Comparison of ENCODE assay signal across 10 cellular contexts in genomic region chr5:79561525-79561893, GRCh38. TPM values are rescaled to one million over a fixed set of nuclear protein-coding genes. Genes with fewer than 3 reads are reported as not detected.
DNase-seq lines count a peak whose midpoint lies in the region; ATAC-seq and TF ChIP-seq lines count a peak whose summit lies in the region.
"Had no signal": no experiment of that assay in that cellular context is flagged by ENCODE, and none has a peak within 500 bp of the region (broad histone marks: within the 10 kb centered on the region; RNA-seq: fewer than 3 reads in every experiment).

No MANE protein-coding gene starts in this region.

- H3K36me3 Mint-ChIP-seq in activated T-cell treated with anti-CD3 and anti-CD28 coated beads, Interleukin-2, amount 50 U/mL, for 4 hours (ENCODE audit: insufficient read depth) = no peaks in the 10 kb centered on the region
- no peaks in the 10 kb centered on the region for H3K36me3 Mint-ChIP-seq in Caco-2 (ENCODE audit: insufficient read depth, unreplicated experiment)
- H3K36me3 Mint-ChIP-seq: type B pancreatic cell had no signal

- no peak for DNase-seq in activated T-cell treated with anti-CD3 and anti-CD28 coated beads, Interleukin-2, amount 50 U/mL, for 4 hours
- peak; percentile 5 to 11 for DNase-seq in stimulated activated CD4-positive, alpha-beta T cell treated with anti-CD3 and anti-CD28 coated beads, Interleukin-1b, Interleukin-23, amount 100 ng/mL, for 4 hours (ENCODE audit: low read depth in 2 of 2)
- no peak for DNase-seq in cerebellar nuclear complex (lab: John Stamatoyannopoulos, UW)
- no peak for DNase-seq in Caco-2
- DNase-seq in NCI-H1436 (lab: John Stamatoyannopoulos, UW) = no peak
- no peak for DNase-seq in hepatic stellate cell (ENCODE audit: low spot score)
- DNase-seq: aorta had no signal

- H3K9me3 Mint-ChIP-seq in activated T-cell treated with anti-CD3 and anti-CD28 coated beads, Interleukin-2, amount 50 U/mL, for 4 hours = peaks cover 3% of the 10 kb centered on the region
- H3K9me3 Mint-ChIP-seq in Caco-2 (ENCODE audit: unreplicated experiment) = no peaks in the 10 kb centered on the region
- H3K9me3 Mint-ChIP-seq: type B pancreatic cell had no signal

- H3K4me3 Mint-ChIP-seq in activated T-cell treated with anti-CD3 and anti-CD28 coated beads, Interleukin-2, amount 50 U/mL, for 4 hours = no peak overlapping the region
- no peak overlapping the region for H3K4me3 Mint-ChIP-seq in Caco-2 (ENCODE audit: unreplicated experiment)
- H3K4me3 Mint-ChIP-seq: type B pancreatic cell had no signal

- TF ChIP-seq CTCF in Caco-2 (IDR thresholded peaks at IDR 0.05; ENCODE audit: insufficient read depth in 1 of 2, low read depth in 1 of 2, low read length in 1 of 2, severe bottlenecking in 1 of 2, unreplicated experiment in 1 of 2) = no peak

- H3K4me1 ChIP-seq in Caco-2 = no peaks in the 10 kb centered on the region

- no peak overlapping the region for H3K27ac Mint-ChIP-seq in Caco-2 (ENCODE audit: unreplicated experiment)
- H3K27ac Mint-ChIP-seq: type B pancreatic cell had no signal

- H3K27me3 ChIP-seq in Caco-2 (replicated peaks; ENCODE audit: control insufficient read depth, insufficient read depth, low read length) = no peaks in the 10 kb centered on the region

- CTCF ChIA-PET in Caco-2 (lab: Charles Lee) = no interaction called here

- BruUV-seq in Caco-2 (replicated peaks; lab: Mats Ljungman, UMichigan) = no TSS peak

- H3K4me1 Mint-ChIP-seq in activated T-cell treated with anti-CD3 and anti-CD28 coated beads, Interleukin-2, amount 50 U/mL, for 4 hours (ENCODE audit: low read depth) = peaks cover 31% of the 10 kb centered on the region
- no peaks in the 10 kb centered on the region for H3K4me1 Mint-ChIP-seq in Caco-2 (ENCODE audit: low read depth, unreplicated experiment)

- peaks cover 3% of the 10 kb centered on the region for H3K27me3 Mint-ChIP-seq in activated T-cell treated with anti-CD3 and anti-CD28 coated beads, Interleukin-2, amount 50 U/mL, for 4 hours (ENCODE audit: low read depth)
- H3K27me3 Mint-ChIP-seq in Caco-2 (ENCODE audit: insufficient read depth, unreplicated experiment) = peaks cover 2% of the 10 kb centered on the region
- H3K27me3 Mint-ChIP-seq: type B pancreatic cell had no signal

- H3K36me3 ChIP-seq in Caco-2 (ENCODE audit: control insufficient read depth, insufficient read depth, low read length) = no peaks in the 10 kb centered on the region

- POLR2A ChIA-PET in Caco-2 (lab: Charles Lee) = no interaction called here

- intact Hi-C loops in Caco-2 (cut with micrococcal nuclease; ENCODE audit: unreplicated experiment) = no loop called here

- no peaks in the 10 kb centered on the region for H3K9me3 ChIP-seq in Caco-2

- no peak overlapping the region for H3K4me3 ChIP-seq in Caco-2 (ENCODE audit: low read depth, low read length)

- ATAC-seq in GM19452 (IDR thresholded peaks at IDR 0.05; ENCODE audit: unreplicated experiment) = peak; percentile 59
- peak; percentile 13 for ATAC-seq in HG02973 (IDR thresholded peaks at IDR 0.05; ENCODE audit: unreplicated experiment)
- ATAC-seq in activated T-cell treated with anti-CD3 and anti-CD28 coated beads, Interleukin-2, amount 50 U/mL, for 4 hours = peak; percentile 72 to 73

RNA-seq across cellular contexts. Expression of gene HOMER1, which starts 47.6 kb away (rescaled TPM):
- 10 to 100 TPM; 12.1 to 16.7 (median 14.9) TPM for total RNA-seq in activated T-cell treated with anti-CD3 and anti-CD28 coated beads, Interleukin-2, amount 50 U/mL, for 4 hours
- total RNA-seq in Caco-2 (2022) = 22.2 and 24.0 TPM in 2 replicates

RNA-seq across cellular contexts. Expression of gene TENT2, which starts 50.7 kb away (rescaled TPM):
- total RNA-seq in activated T-cell treated with anti-CD3 and anti-CD28 coated beads, Interleukin-2, amount 50 U/mL, for 4 hours = 10 to 100 TPM; 58.2 to 65.6 (median 64.5) TPM
- 60.5 and 73.4 TPM in 2 replicates for total RNA-seq in Caco-2 (2022)

Comparison
In these comparisons a context has a peak if more than half of its experiments do, and no peak if none do; other contexts are left out.
1. ATAC-seq: peak in every context shown above with its lines; median percentile 72 in activated T-cell treated with anti-CD3 and anti-CD28 coated beads, Interleukin-2, amount 50 U/mL, for 4 hours; 59 in GM19452; 13 in HG02973.
2. DNase-seq: peak in stimulated activated CD4-positive, alpha-beta T cell treated with anti-CD3 and anti-CD28 coated beads, Interleukin-1b, Interleukin-23, amount 100 ng/mL, for 4 hours (2 of 2); none in activated T-cell treated with anti-CD3 and anti-CD28 coated beads, Interleukin-2, amount 50 U/mL, for 4 hours (single experiment), cerebellar nuclear complex (0 of 2), Caco-2 (0 of 2), NCI-H1436 (single experiment) and hepatic stellate cell (single experiment).